In the genomic region with DNA sequence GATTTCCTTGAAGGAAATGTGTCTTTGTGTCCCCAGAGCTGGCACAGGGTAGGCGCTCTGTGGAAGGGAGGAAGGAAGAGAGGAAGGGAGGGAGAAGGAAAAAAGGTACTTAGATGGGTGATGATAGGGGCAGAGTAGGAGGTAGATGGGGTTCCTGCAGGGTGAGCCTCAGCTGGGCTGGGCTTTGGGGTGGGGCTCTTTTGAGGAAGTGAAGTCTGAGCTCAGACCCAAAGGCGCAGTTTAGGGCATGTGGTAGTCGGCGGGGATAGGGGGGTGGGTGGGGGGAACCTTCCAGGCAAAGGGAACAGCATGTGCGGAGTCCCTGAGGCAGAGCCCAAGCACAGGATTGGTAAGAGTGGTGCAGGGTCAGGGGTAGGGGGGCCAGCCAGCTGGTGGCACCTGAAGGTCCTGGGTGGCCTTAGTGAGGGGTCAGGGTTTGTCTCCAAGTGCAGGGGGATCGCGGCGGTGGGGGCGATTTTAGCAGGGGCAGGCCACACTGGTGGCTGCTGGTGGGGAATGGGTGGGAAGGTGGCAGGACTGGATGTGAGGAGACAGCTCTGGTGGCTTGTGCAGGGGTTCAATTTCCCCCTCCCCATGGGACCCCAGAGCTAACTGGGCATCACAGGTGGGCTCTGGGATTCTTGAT, we compare ENCODE assay signal across 30 cellular contexts. TPM values are rescaled to one million over a fixed set of nuclear protein-coding genes. Genes with fewer than 3 reads are reported as not detected.
"Had no signal": no experiment of that assay in that cellular context is flagged by ENCODE, and none has a peak within 500 bp of the region (broad histone marks: within the 10 kb centered on the region; RNA-seq: fewer than 3 reads in every experiment).

No MANE protein-coding gene starts in this region.

- H3K4me1 ChIP-seq: pancreas had no signal

- H3K27me3 Mint-ChIP-seq: activated CD4-positive, alpha-beta memory T cell treated with anti-CD3 and anti-CD28 coated beads for 36 hours; activated naive CD4-positive, alpha-beta T cell treated with anti-CD3 and anti-CD28 coated beads, Interleukin-2, amount 50 U/mL, for 24 hours; activated T-cell treated with anti-CD3 and anti-CD28 coated beads, Interleukin-2, amount 50 U/mL, for 24 hours had no signal

- H3K4me3 ChIP-seq: breast epithelium, gastrocnemius medialis, hepatocyte, pancreas, prostate gland, right atrium auricular region, smooth muscle cell, suprapubic skin, tibial artery had no signal

- H3K27ac ChIP-seq: epithelial cell of prostate, gastrocnemius medialis, hepatocyte, pancreas, right atrium auricular region, suprapubic skin, tibial artery, VCaP had no signal

- H3K9me3 ChIP-seq: breast epithelium, gastrocnemius medialis, pancreas, prostate gland, right atrium auricular region, suprapubic skin, tibial artery had no signal

- H3K36me3 ChIP-seq: breast epithelium, gastrocnemius medialis, pancreas had no signal

- DNase-seq: activated CD4-positive, alpha-beta memory T cell treated with anti-CD3 and anti-CD28 coated beads for 36 hours; activated CD4-positive, alpha-beta T cell treated with anti-CD3 and anti-CD28 coated beads for 4 hours; activated CD8-positive, alpha-beta memory T cell treated with anti-CD3 and anti-CD28 coated beads, Interleukin-2, amount 50 U/mL, for 48 hours; activated gamma-delta T cell; activated naive CD8-positive, alpha-beta T cell treated with anti-CD3 and anti-CD28 coated beads, Interleukin-2, amount 50 U/mL, for 24 hours; activated T-cell treated with anti-CD3 and anti-CD28 coated beads, Interleukin-2, amount 50 U/mL, for 24 hours; amygdala; central memory CD4-positive, alpha-beta T cell; gastrocnemius medialis; islet precursor cell; left ventricle myocardium superior; stimulated activated naive CD4-positive, alpha-beta T cell; T-helper 9 cell; tibial artery had no signal

- H3K27ac Mint-ChIP-seq: activated CD4-positive, alpha-beta memory T cell treated with anti-CD3 and anti-CD28 coated beads for 36 hours; activated naive CD4-positive, alpha-beta T cell treated with anti-CD3 and anti-CD28 coated beads, Interleukin-2, amount 50 U/mL, for 24 hours; activated naive CD8-positive, alpha-beta T cell treated with anti-CD3 and anti-CD28 coated beads, Interleukin-2, amount 50 U/mL, for 24 hours; activated T-cell treated with anti-CD3 and anti-CD28 coated beads, Interleukin-2, amount 50 U/mL, for 24 hours; dendritic cell treated with granulocyte-macrophage colony-stimulating factor and Interleukin-4, amounts not matched to agents 40 ng/mL and 50 ng/mL, for 4 days; nephron; T-helper 1 cell treated with Interleukin-12 subunit alpha and Interleukin-12 subunit beta and Interleukin-4 antibody, amounts not matched to agents 30 μg/mL and 1 μg/mL, for 36 hours had no signal

- H3K9me3 Mint-ChIP-seq: activated CD4-positive, alpha-beta memory T cell treated with anti-CD3 and anti-CD28 coated beads for 36 hours; activated naive CD4-positive, alpha-beta T cell treated with anti-CD3 and anti-CD28 coated beads, Interleukin-2, amount 50 U/mL, for 24 hours; activated naive CD8-positive, alpha-beta T cell treated with anti-CD3 and anti-CD28 coated beads, Interleukin-2, amount 50 U/mL, for 24 hours; activated T-cell treated with anti-CD3 and anti-CD28 coated beads, Interleukin-2, amount 50 U/mL, for 24 hours; dendritic cell treated with granulocyte-macrophage colony-stimulating factor and Interleukin-4, amounts not matched to agents 40 ng/mL and 50 ng/mL, for 4 days; nephron; T-helper 1 cell treated with Interleukin-12 subunit alpha and Interleukin-12 subunit beta and Interleukin-4 antibody, amounts not matched to agents 30 μg/mL and 1 μg/mL, for 36 hours had no signal

- H3K4me3 Mint-ChIP-seq: activated CD4-positive, alpha-beta memory T cell treated with anti-CD3 and anti-CD28 coated beads for 36 hours; activated naive CD4-positive, alpha-beta T cell treated with anti-CD3 and anti-CD28 coated beads, Interleukin-2, amount 50 U/mL, for 24 hours; activated naive CD8-positive, alpha-beta T cell treated with anti-CD3 and anti-CD28 coated beads, Interleukin-2, amount 50 U/mL, for 24 hours; activated T-cell treated with anti-CD3 and anti-CD28 coated beads, Interleukin-2, amount 50 U/mL, for 24 hours; dendritic cell treated with granulocyte-macrophage colony-stimulating factor and Interleukin-4, amounts not matched to agents 40 ng/mL and 50 ng/mL, for 4 days; nephron; T-helper 1 cell treated with Interleukin-12 subunit alpha and Interleukin-12 subunit beta and Interleukin-4 antibody, amounts not matched to agents 30 μg/mL and 1 μg/mL, for 36 hours had no signal

- H3K27me3 ChIP-seq: breast epithelium, gastrocnemius medialis, hepatocyte, pancreas, right atrium auricular region, suprapubic skin had no signal

- H3K4me2 ChIP-seq: hepatocyte, smooth muscle cell had no signal

- H2AFZ ChIP-seq: hepatocyte had no signal

- H3K79me2 ChIP-seq: hepatocyte had no signal

- H3K36me3 Mint-ChIP-seq: activated CD4-positive, alpha-beta memory T cell treated with anti-CD3 and anti-CD28 coated beads for 36 hours; activated naive CD4-positive, alpha-beta T cell treated with anti-CD3 and anti-CD28 coated beads, Interleukin-2, amount 50 U/mL, for 24 hours had no signal

RNA-seq across cellular contexts. Expression of gene HTR6, which starts 8.4 kb away (rescaled TPM):
- total RNA-seq: breast epithelium, gastrocnemius medialis, hepatocyte, left ventricle myocardium superior, lung microvascular endothelial cell, mucosa of gallbladder, pancreas, prostate gland, right atrium auricular region, smooth muscle cell, ureter had no signal
